Comparison of ENCODE assay signal across 21 cellular contexts in the genomic region with DNA sequence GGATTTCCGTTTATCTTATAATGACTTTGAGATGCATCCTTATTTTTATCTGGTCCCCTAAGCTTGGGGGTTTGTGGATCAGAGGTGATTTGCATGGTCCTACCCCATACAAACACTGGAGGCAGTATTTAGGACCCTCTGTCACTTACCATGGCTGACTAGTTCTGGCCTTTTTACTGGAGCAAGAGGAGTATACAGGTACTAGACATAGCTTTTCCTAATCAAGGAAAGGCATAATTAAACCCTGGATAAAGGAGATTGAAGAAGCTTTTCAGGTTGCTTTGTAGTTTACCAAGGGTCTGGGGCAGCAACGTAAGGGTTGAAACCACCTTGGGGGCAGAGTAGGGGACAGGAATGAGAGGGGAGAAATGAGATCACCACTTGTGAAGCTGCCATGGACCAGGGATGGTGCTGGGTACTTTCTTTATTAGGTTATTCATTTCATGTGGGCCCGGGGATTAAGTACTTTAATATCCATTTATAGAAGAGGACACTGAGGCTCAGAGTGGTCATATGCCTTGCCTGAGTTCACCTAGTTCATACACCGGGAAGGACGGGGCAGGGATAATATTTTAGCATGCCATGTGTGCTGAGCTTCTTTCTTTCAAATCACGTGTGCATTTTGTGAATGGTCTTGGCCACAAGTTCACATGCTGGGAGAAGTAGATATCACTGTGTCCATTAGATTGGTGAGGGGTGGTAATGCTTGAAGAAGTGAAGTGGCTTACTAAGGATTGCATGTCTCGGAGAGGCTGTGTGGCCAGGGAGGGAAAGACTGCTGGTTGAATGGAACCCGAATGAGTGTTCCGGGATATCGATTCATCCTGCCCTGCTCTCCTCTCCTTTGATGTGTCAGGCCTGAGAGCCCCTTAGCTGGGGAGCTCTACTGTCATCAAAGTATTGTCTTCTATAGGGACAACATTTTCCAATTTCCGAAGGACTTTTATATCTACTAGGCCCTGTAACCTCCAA.
"Had no signal": no experiment of that assay in that cellular context is flagged by ENCODE, and none has a peak within 500 bp of the region (broad histone marks: within the 10 kb centered on the region; RNA-seq: fewer than 3 reads in every experiment).

No MANE protein-coding gene starts in this region.

- H3K4me3 ChIP-seq: hepatocyte, left lung, skin epidermis, suprapubic skin, tibial nerve had no signal

- H3K36me3 ChIP-seq: left lung, suprapubic skin, tibial nerve had no signal

- FAIRE-seq: frontal cortex had no signal

- H3K9ac ChIP-seq: parathyroid adenoma had no signal

- H3K27me3 ChIP-seq: hepatocyte, tibial nerve had no signal

- H3K9me3 ChIP-seq: left lung, suprapubic skin, tibial nerve had no signal

- H3K4me1 ChIP-seq: left lung, parathyroid adenoma, suprapubic skin had no signal

- DNase-seq: activated CD4-positive, alpha-beta memory T cell treated with anti-CD3 and anti-CD28 coated beads, Interleukin-2, amount 10 ng/mL, durations not matched to agents 7 days and 5 days; activated CD4-positive, alpha-beta T cell treated with anti-CD3 and anti-CD28 coated beads for 4 hours; activated CD4-positive, CD25-positive, alpha-beta regulatory T cell; activated gamma-delta T cell; activated naive CD4-positive, alpha-beta T cell treated with anti-CD3 and anti-CD28 coated beads, Interleukin-2, amount 50 U/mL, for 16 hours; activated naive CD8-positive, alpha-beta T cell treated with anti-CD3 and anti-CD28 coated beads, Interleukin-2, amount 50 U/mL, for 24 hours; effector CD4-positive, alpha-beta T cell; glutamatergic neuron; immature natural killer cell; left lung; right cardiac atrium; stimulated activated CD4-positive, alpha-beta T cell treated with anti-CD3 and anti-CD28 coated beads, Interleukin-2, amount 100 ng/mL, for 24 hours; stimulated activated naive CD8-positive, alpha-beta T cell treated with anti-CD3 and anti-CD28 coated beads, Interleukin-15, amount 100 ng/mL, for 72 hours; T1000 had no signal

- H3K27ac ChIP-seq: hepatocyte, left lung, parathyroid adenoma, skin epidermis, suprapubic skin, tibial nerve had no signal

- ATAC-seq: activated naive CD8-positive, alpha-beta T cell treated with anti-CD3 and anti-CD28 coated beads, Interleukin-2, amount 50 U/mL, for 24 hours; left lung; natural killer cell treated with Interleukin-12 subunit alpha and Interleukin-12 subunit beta and Interleukin-15 and Interleukin-18, amount 100 ng/mL, for 72 hours; right cardiac atrium; stimulated activated naive CD8-positive, alpha-beta T cell treated with anti-CD3 and anti-CD28 coated beads, Interleukin-15, amount 100 ng/mL, for 72 hours had no signal
